21 cellular contexts compared by ENCODE assay signal in the genomic region with DNA sequence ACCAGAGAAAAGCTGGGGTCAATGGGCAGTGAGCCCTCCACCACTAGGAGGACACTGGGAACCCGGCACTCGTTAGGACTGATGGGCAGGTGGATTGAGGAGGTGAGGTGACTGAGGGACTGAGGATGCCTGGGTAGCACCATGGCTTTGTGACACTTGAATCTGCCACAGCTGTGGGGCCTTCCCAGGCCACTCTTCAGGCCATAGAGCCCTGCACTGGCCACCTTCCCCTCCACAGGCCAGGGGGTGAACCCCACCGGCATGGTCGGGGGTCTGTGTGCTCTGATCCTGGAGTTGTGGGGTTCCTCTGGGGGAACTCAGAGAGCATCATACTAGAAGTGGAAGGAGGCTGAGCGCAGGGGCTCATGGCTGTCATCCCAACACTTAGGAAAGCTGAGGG.
"Had no signal": no experiment of that assay in that cellular context is flagged by ENCODE, and none has a peak within 500 bp of the region (broad histone marks: within the 10 kb centered on the region; RNA-seq: fewer than 3 reads in every experiment).

No MANE protein-coding gene starts in this region.

- H3K9ac ChIP-seq: SK-N-SH had no signal

- ATAC-seq: HepG2 had no signal

- FAIRE-seq: HepG2, RCC 7860 had no signal

- H3K9me3 ChIP-seq: SK-N-SH had no signal

- DNase-seq: IMR-90, Karpas-422, KG1, MM.1S, NCI-H1092 treated with DMSO at 0.1 percent for 48 hours, NCI-H1436, NCI-H187, NCI-H2029, NCI-H2081 treated with DMSO at 0.1 percent for 48 hours, NCI-H2171, NCI-H226, NCI-H446, NCI-H510A, NCI-H524 treated with DMSO at 0.1 percent for 48 hours, NCI-H69, NCI-H774, RPMI8226, SHP77, SK-N-SH had no signal
